10 cellular contexts compared by ENCODE assay signal in the genomic region with DNA sequence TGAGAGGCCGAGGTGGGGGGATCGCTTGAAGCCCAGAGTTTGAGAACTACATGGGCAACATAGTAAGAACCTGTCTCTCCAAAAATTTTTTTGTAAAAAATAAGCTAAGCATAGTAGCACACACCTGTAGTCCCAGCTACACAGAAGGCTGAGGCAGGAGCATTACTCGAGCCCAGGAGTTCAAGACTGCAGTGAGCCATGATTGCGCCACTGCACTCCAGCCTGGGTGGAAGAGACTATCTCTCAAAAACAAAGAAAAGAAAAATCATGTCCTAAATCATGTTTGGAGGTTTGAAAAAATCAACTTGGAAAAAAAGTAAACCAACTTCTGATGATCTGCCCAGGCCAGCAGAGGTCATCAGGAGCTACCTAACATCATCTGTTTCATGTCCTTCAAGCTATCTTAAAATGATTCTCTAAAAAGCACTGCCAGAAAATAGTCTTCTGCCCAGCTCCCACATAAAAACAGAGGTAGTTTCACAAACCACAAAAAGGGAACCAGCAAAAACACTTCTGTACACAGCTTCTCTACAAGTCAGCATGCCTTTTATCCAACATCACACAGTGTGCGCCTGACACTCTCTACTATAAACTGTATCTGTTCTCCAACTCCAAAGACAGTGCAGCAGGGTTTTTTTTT.
DNase-seq lines count a peak whose midpoint lies in the region; ATAC-seq and TF ChIP-seq lines count a peak whose summit lies in the region.
"Had no signal": no experiment of that assay in that cellular context is flagged by ENCODE, and none has a peak within 500 bp of the region (broad histone marks: within the 10 kb centered on the region; RNA-seq: fewer than 3 reads in every experiment).

No MANE protein-coding gene starts in this region.

- H3K27me3 Mint-ChIP-seq in osteocyte (ENCODE audit: unreplicated experiment), result no peaks in the 10 kb centered on the region

- H3K27ac ChIP-seq in C4-2B (no peak overlapping the region), OCI-LY1 (ENCODE audit: low read depth, low read length, poor library complexity, severe bottlenecking) (no peak overlapping the region)

- ATAC-seq in GM18867 (IDR thresholded peaks at IDR 0.05; ENCODE audit: unreplicated experiment), result peak; percentile 50
- no peak for ATAC-seq in HG03135 (IDR thresholded peaks at IDR 0.05; ENCODE audit: unreplicated experiment)
- ATAC-seq: natural killer cell had no signal

- H3F3A ChIP-seq in OCI-LY1 (ENCODE audit: insufficient read depth, low read length), result no peaks in the 10 kb centered on the region

- DNase-seq in kidney tubule cell (ENCODE audit: low spot score) (peak; percentile 11), glomerular visceral epithelial cell (ENCODE audit: extremely low spot score) (no peak), cerebellum (ENCODE audit: low spot score) (no peak), osteocyte (ENCODE audit: extremely low spot score, unreplicated experiment) (no peak)
- DNase-seq: activated T-cell treated with anti-CD3 and anti-CD28 coated beads, Interleukin-2, amount 50 U/mL, for 1 hour; natural killer cell had no signal

- no peaks in the 10 kb centered on the region for H3K79me2 ChIP-seq in OCI-LY1 (ENCODE audit: insufficient read depth, low read length)

- H3K4me1 ChIP-seq in OCI-LY1 (ENCODE audit: insufficient read depth, low read length, severe bottlenecking), result no peaks in the 10 kb centered on the region

- H3K9ac ChIP-seq in OCI-LY1 (ENCODE audit: low read length), result no peak overlapping the region

- peaks cover 41% of the 10 kb centered on the region for H3K4me1 Mint-ChIP-seq in osteocyte (ENCODE audit: unreplicated experiment)
- H3K4me1 Mint-ChIP-seq: natural killer cell had no signal

- H3K9me2 ChIP-seq in OCI-LY1 (ENCODE audit: low read depth, low read length), result no peaks in the 10 kb centered on the region

- H2AFZ ChIP-seq in OCI-LY1 (ENCODE audit: low read length), result no peak overlapping the region

- H3K9me3 ChIP-seq in OCI-LY1 (ENCODE audit: low read length), result no peaks in the 10 kb centered on the region

- no peak overlapping the region for H3K4me3 ChIP-seq in OCI-LY1 (ENCODE audit: low read depth, low read length, poor library complexity, severe bottlenecking)

- H3K36me3 ChIP-seq in OCI-LY1 (ENCODE audit: insufficient read depth, low read length), result no peaks in the 10 kb centered on the region

- H3K4me3 Mint-ChIP-seq in osteocyte (ENCODE audit: unreplicated experiment), result no peak overlapping the region
- H3K4me3 Mint-ChIP-seq: natural killer cell had no signal

- H3K27ac Mint-ChIP-seq in osteocyte (ENCODE audit: unreplicated experiment), result no peak overlapping the region
- H3K27ac Mint-ChIP-seq: natural killer cell had no signal

- H3K9me3 Mint-ChIP-seq in osteocyte (ENCODE audit: unreplicated experiment), result no peaks in the 10 kb centered on the region

- no peaks in the 10 kb centered on the region for H3K36me3 Mint-ChIP-seq in osteocyte (ENCODE audit: unreplicated experiment)
- H3K36me3 Mint-ChIP-seq: natural killer cell had no signal

- H3K4me2 ChIP-seq in OCI-LY1 (ENCODE audit: low read length), result no peak overlapping the region

- H3K27me3 ChIP-seq in OCI-LY1 (ENCODE audit: insufficient read depth, low read length), result no peaks in the 10 kb centered on the region

- TF ChIP-seq CTCF in C4-2B (conservative IDR thresholded peaks at IDR 0.05) (peak; percentile 23), OCI-LY1 (IDR thresholded peaks at IDR 0.05; ENCODE audit: low read length) (peak; percentile 11; the same call in 1 of the 2 replicates), osteocyte (IDR thresholded peaks at IDR 0.05) (no peak)

- no peaks in the 10 kb centered on the region for H4K20me1 ChIP-seq in OCI-LY1 (ENCODE audit: insufficient read depth, low read length)
